7 cellular contexts compared by ENCODE assay signal in genomic region chr9:109117856-109118801, GRCh38. TPM values are rescaled to one million over a fixed set of nuclear protein-coding genes. Genes with fewer than 3 reads are reported as not detected.
DNase-seq lines count a peak whose midpoint lies in the region; ATAC-seq and TF ChIP-seq lines count a peak whose summit lies in the region.

No MANE protein-coding gene starts in this region.

- WGBS in iPS DF 6.9 (ENCODE audit: insufficient coverage, insufficient read length), result no CpG with 5 or more reads among the region's 14 CpGs
- WGBS in smooth muscle cell (ENCODE audit: low lambda C conversion rate), result 13% methylated on average over 14 of the region's 14 CpGs

- peak; percentile 61 for ATAC-seq in activated naive CD8-positive, alpha-beta T cell treated with anti-CD3 and anti-CD28 coated beads, Interleukin-2, amount 50 U/mL, for 24 hours
- ATAC-seq in GM18519 (IDR thresholded peaks at IDR 0.05; ENCODE audit: low FRiP score, unreplicated experiment), result no peak

- H3K4me3 Mint-ChIP-seq in activated naive CD8-positive, alpha-beta T cell treated with anti-CD3 and anti-CD28 coated beads, Interleukin-2, amount 50 U/mL, for 24 hours, result peak overlapping the region; percentile 92

- H3K4me1 Mint-ChIP-seq in activated naive CD8-positive, alpha-beta T cell treated with anti-CD3 and anti-CD28 coated beads, Interleukin-2, amount 50 U/mL, for 24 hours, result peaks cover 60% of the 10 kb centered on the region

- peak in 1 of 2 experiments; percentile 30 for DNase-seq in HL-60 (ENCODE audit: low read depth in 1 of 2, low spot score in 1 of 2)
- DNase-seq in SK-MEL-5 (ENCODE audit: low read depth, low spot score), result peak; percentile 57
- DNase-seq in activated naive CD8-positive, alpha-beta T cell treated with anti-CD3 and anti-CD28 coated beads, Interleukin-2, amount 50 U/mL, for 24 hours, result peak; percentile 31
- DNase-seq in iPS DF 6.9 (ENCODE audit: low read depth, low spot score), result no peak
- no peak for DNase-seq in smooth muscle cell (lab: John Stamatoyannopoulos, UW; ENCODE audit: unreplicated experiment)
- DNase-seq in Ammon's horn (ENCODE audit: low spot score), result no peak

- peak overlapping the region; percentile 97 for H3K4me2 ChIP-seq in smooth muscle cell

- H3K27me3 ChIP-seq in HL-60 (ENCODE audit: insufficient read depth, poor library complexity, severe bottlenecking), result no peaks in the 10 kb centered on the region
- H3K27me3 ChIP-seq in iPS DF 6.9 (ENCODE audit: control insufficient read depth, insufficient read depth, low read length), result no peaks in the 10 kb centered on the region
- no peaks in the 10 kb centered on the region for H3K27me3 ChIP-seq in smooth muscle cell (ENCODE audit: low read depth)

- no peaks in the 10 kb centered on the region for H3K9me3 Mint-ChIP-seq in activated naive CD8-positive, alpha-beta T cell treated with anti-CD3 and anti-CD28 coated beads, Interleukin-2, amount 50 U/mL, for 24 hours

- H3F3A ChIP-seq in smooth muscle cell (ENCODE audit: low read depth), result peaks cover 3% of the 10 kb centered on the region

- H3K79me2 ChIP-seq in smooth muscle cell (ENCODE audit: low read depth), result peaks cover 58% of the 10 kb centered on the region

- in situ Hi-C loops in SK-MEL-5 (cut with HindIII; ENCODE audit: low pct_unique_long_range_greater_than_20kb, low sequenced_read_pairs), result no loop called here

- peaks cover 3% of the 10 kb centered on the region; the same call in 1 of the 2 replicates for H3K4me1 ChIP-seq in iPS DF 6.9 (ENCODE audit: control insufficient read depth, insufficient read depth, low read length)
- peaks cover 24% of the 10 kb centered on the region for H3K4me1 ChIP-seq in smooth muscle cell (ENCODE audit: low read depth)

- no peaks in the 10 kb centered on the region for H3K27me3 Mint-ChIP-seq in activated naive CD8-positive, alpha-beta T cell treated with anti-CD3 and anti-CD28 coated beads, Interleukin-2, amount 50 U/mL, for 24 hours

- H3K4me3 ChIP-seq in HL-60 (replicated peaks; ENCODE audit: insufficient read depth, low read length) (peak overlapping the region; percentile 89), iPS DF 6.9 (ENCODE audit: low read length) (peak overlapping the region; percentile 83), smooth muscle cell (peak overlapping the region; percentile 72)

- peak overlapping the region; percentile 30 for H3K9ac ChIP-seq in smooth muscle cell (ENCODE audit: low read depth)

- H2AFZ ChIP-seq in smooth muscle cell (ENCODE audit: low read depth), result no peak overlapping the region

- H3K27ac Mint-ChIP-seq in activated naive CD8-positive, alpha-beta T cell treated with anti-CD3 and anti-CD28 coated beads, Interleukin-2, amount 50 U/mL, for 24 hours, result peak overlapping the region; percentile 88

- peak overlapping the region; percentile 81 for H3K27ac ChIP-seq in HL-60 (replicated peaks)
- no peak overlapping the region for H3K27ac ChIP-seq in iPS DF 6.9 (ENCODE audit: low read length)
- peak overlapping the region; percentile 63 for H3K27ac ChIP-seq in smooth muscle cell (ENCODE audit: low read depth)

- H3K9me3 ChIP-seq in iPS DF 6.9 (ENCODE audit: control insufficient read depth, insufficient read depth, low read length) (no peaks in the 10 kb centered on the region), smooth muscle cell (replicated peaks; ENCODE audit: low read depth) (no peaks in the 10 kb centered on the region)

- peaks cover 26% of the 10 kb centered on the region for H3K36me3 Mint-ChIP-seq in activated naive CD8-positive, alpha-beta T cell treated with anti-CD3 and anti-CD28 coated beads, Interleukin-2, amount 50 U/mL, for 24 hours (ENCODE audit: low read depth)

- TF ChIP-seq CTCF in HL-60 (IDR thresholded peaks at IDR 0.05; ENCODE audit: insufficient read depth, low read length) (no peak), smooth muscle cell (IDR thresholded peaks at IDR 0.05; ENCODE audit: borderline replicate concordance, insufficient read depth, poor library complexity, severe bottlenecking) (no peak)

- H4K20me1 ChIP-seq in smooth muscle cell (ENCODE audit: low read depth), result peaks cover 62% of the 10 kb centered on the region

- no peaks in the 10 kb centered on the region for H3K36me3 ChIP-seq in iPS DF 6.9 (ENCODE audit: control insufficient read depth, insufficient read depth, low read length)
- H3K36me3 ChIP-seq in smooth muscle cell (ENCODE audit: low read depth), result no peaks in the 10 kb centered on the region

RNA-seq across cellular contexts. Expression of gene TMEM245, which starts 1.6 kb away (rescaled TPM):
- total RNA-seq in SK-MEL-5 (2014; rRNA removed; shearing (Covaris generic)), result 52.3 and 60.0 TPM in 2 replicates
- 50.2 and 61.5 TPM in 2 replicates for polyA plus RNA-seq in SK-MEL-5 (2015; cell fraction: cytosol; rRNA removed)
- 18.5 and 20.3 TPM in 2 replicates for polyA plus RNA-seq in SK-MEL-5 (2015; cell fraction: nucleus; rRNA removed)
- total RNA-seq in smooth muscle cell, result 39.7 and 48.0 TPM in 2 replicates
- polyA plus RNA-seq in smooth muscle cell, result 16.3 and 18.4 TPM in 2 replicates

RNA-seq across cellular contexts. Expression of gene FRRS1L, which starts 48.9 kb away (rescaled TPM):
- 0.03 TPM in 2 replicates for total RNA-seq in SK-MEL-5 (2014; rRNA removed; shearing (Covaris generic))
- polyA plus RNA-seq in SK-MEL-5 (2015; cell fraction: cytosol; rRNA removed), result 0.05 and 0.11 TPM in 2 replicates
- polyA plus RNA-seq in SK-MEL-5 (2015; cell fraction: nucleus; rRNA removed), result 0.14 and 0.46 TPM in 2 replicates
- total RNA-seq in smooth muscle cell, result 0.09 and 0.36 TPM in 2 replicates
- 0.74 TPM in 1 of 2 replicates, not detected in the other for polyA plus RNA-seq in smooth muscle cell

Comparison
In these comparisons a context has a peak if more than half of its experiments do, and no peak if none do; other contexts are left out.
1. DNase-seq: peak in SK-MEL-5 (single experiment) and activated naive CD8-positive, alpha-beta T cell treated with anti-CD3 and anti-CD28 coated beads, Interleukin-2, amount 50 U/mL, for 24 hours (single experiment); none in iPS DF 6.9 (single experiment), smooth muscle cell (single experiment) and Ammon's horn (single experiment).
2. Peak in every context shown above with its lines, with median percentiles within 50 percentile points of each other: H3K4me3 ChIP-seq.